1 cellular context compared by ENCODE assay signal in the genomic region with DNA sequence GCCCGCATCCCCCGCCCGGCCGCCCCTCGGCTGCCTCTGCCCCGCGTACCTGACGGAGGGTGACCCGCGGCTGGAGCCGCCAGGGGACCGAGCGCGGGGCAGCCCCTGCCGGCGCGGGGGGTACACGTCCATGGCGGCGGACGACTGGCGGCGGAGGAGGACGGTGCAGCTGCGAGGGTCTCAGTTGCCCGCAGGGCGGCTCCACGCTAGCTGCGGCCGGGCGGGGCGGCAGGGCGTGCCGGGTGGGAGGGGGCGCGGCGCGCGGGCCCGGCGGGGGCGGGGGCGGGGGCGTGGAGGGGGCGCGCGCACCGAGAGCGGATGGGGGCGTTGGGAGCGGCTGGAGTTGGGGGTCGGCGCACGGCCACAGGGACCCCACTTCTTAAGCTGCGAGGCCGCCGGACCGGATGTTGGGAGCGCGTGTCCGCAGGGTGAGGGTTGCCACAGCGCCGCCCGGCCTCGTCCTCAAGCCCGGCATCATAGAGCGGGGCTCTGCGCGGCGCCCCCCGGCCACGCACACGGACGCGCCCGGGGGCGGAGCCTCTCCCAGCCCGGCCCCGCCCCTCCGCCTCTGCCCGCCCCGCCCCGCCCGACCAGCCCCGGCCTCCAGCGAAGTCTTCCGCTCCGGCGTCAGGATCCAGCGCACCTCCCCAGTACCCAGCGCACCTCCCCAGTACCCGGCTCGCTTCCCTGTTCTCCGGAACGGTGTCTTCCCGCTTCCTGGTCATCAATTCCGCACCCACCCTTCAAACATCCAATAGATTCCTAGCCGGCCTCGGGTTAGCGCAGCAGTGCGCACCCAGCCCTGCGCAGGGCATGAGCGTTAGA.
A peak's percentile ranks its signal among the peaks of the same experiment; 100 is the strongest.
TF ChIP-seq lines count a peak whose summit lies in the region.

A gene (minus strand): TSS at position 244 of the 825 bp plus-strand sequence. CDS start 112 bp downstream, at position 132.

TF ChIP-seq in HEK293, 187 proteins besides CTCF, POLR2A, EP300 and RAD21 (continued from another document and continues in another):
- TF ChIP-seq, protein P1, sequence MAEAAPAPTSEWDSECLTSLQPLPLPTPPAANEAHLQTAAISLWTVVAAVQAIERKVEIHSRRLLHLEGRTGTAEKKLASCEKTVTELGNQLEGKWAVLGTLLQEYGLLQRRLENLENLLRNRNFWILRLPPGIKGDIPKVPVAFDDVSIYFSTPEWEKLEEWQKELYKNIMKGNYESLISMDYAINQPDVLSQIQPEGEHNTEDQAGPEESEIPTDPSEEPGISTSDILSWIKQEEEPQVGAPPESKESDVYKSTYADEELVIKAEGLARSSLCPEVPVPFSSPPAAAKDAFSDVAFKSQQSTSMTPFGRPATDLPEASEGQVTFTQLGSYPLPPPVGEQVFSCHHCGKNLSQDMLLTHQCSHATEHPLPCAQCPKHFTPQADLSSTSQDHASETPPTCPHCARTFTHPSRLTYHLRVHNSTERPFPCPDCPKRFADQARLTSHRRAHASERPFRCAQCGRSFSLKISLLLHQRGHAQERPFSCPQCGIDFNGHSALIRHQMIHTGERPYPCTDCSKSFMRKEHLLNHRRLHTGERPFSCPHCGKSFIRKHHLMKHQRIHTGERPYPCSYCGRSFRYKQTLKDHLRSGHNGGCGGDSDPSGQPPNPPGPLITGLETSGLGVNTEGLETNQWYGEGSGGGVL (tag by site-specific recombination; IDR thresholded peaks at IDR 0.05): peak; percentile 57
- TF ChIP-seq ZNF585B (tag by site-specific recombination; IDR thresholded peaks at IDR 0.05) (no peak), IKZF3 (tag by site-specific recombination; IDR thresholded peaks at IDR 0.05) (no peak; the same call in 1 of the 2 replicates), ZNF169 (tag by site-specific recombination; IDR thresholded peaks at IDR 0.05) (no peak), ZBTB7A (tag by site-specific recombination; IDR thresholded peaks at IDR 0.05; ENCODE audit: low read depth) (peak; percentile 74; the same call in 1 of the 2 replicates), ZNF10 (tag by site-specific recombination; IDR thresholded peaks at IDR 0.05) (no peak), GLI4 (tag by site-specific recombination; IDR thresholded peaks at IDR 0.05) (no peak), ZFP3 (tag by site-specific recombination; IDR thresholded peaks at IDR 0.05; ENCODE audit: low read depth) (no peak), ZNF248 (tag by site-specific recombination; IDR thresholded peaks at IDR 0.05) (no peak), ZNF274 (IDR thresholded peaks at IDR 0.05; ENCODE audit: low read length) (no peak), ZNF274 (tag by site-specific recombination; IDR thresholded peaks at IDR 0.05; ENCODE audit: borderline replicate concordance) (no peak), ZSCAN23 (tag by site-specific recombination; IDR thresholded peaks at IDR 0.05) (no peak), ZNF555 (tag by site-specific recombination; conservative IDR thresholded peaks at IDR 0.05) (no peak), ZNF558 (tag by site-specific recombination; IDR thresholded peaks at IDR 0.05) (no peak), FEZF1 (tag by site-specific recombination; IDR thresholded peaks at IDR 0.05) (no peak), ZSCAN16 (tag by site-specific recombination; IDR thresholded peaks at IDR 0.05) (no peak), ZNF521 (tag by site-specific recombination; IDR thresholded peaks at IDR 0.05) (no peak), ZNF157 (tag by site-specific recombination; IDR thresholded peaks at IDR 0.05) (no peak), ZNF138 (tag by site-specific recombination; IDR thresholded peaks at IDR 0.05; ENCODE audit: borderline replicate concordance) (no peak), ZNF623 (tag by site-specific recombination; IDR thresholded peaks at IDR 0.05) (no peak), OSR2 (tag by site-specific recombination; IDR thresholded peaks at IDR 0.05) (no peak), ZBTB17 (tag by site-specific recombination; IDR thresholded peaks at IDR 0.05) (peak; percentile 68), MEIS1 (CRISPR knock-in tag; IDR thresholded peaks at IDR 0.05; ENCODE audit: borderline replicate concordance) (no peak), ZNF114 (tag by site-specific recombination; IDR thresholded peaks at IDR 0.05) (no peak), ZNF514 (tag by site-specific recombination; IDR thresholded peaks at IDR 0.05) (no peak), ZNF549 (tag by site-specific recombination; IDR thresholded peaks at IDR 0.05) (no peak), ZNF792 (tag by site-specific recombination; IDR thresholded peaks at IDR 0.05) (no peak), ZNF223 (tag by site-specific recombination; IDR thresholded peaks at IDR 0.05) (no peak), GLIS2 (tag by site-specific recombination; IDR thresholded peaks at IDR 0.05) (no peak; the same call in 1 of the 2 replicates)
- TF ChIP-seq, protein P2, sequence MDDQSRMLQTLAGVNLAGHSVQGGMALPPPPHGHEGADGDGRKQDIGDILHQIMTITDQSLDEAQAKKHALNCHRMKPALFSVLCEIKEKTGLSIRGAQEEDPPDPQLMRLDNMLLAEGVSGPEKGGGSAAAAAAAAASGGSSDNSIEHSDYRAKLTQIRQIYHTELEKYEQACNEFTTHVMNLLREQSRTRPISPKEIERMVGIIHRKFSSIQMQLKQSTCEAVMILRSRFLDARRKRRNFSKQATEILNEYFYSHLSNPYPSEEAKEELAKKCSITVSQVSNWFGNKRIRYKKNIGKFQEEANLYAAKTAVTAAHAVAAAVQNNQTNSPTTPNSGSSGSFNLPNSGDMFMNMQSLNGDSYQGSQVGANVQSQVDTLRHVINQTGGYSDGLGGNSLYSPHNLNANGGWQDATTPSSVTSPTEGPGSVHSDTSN (CRISPR knock-in tag; IDR thresholded peaks at IDR 0.05): no peak
- TF ChIP-seq, protein P3, sequence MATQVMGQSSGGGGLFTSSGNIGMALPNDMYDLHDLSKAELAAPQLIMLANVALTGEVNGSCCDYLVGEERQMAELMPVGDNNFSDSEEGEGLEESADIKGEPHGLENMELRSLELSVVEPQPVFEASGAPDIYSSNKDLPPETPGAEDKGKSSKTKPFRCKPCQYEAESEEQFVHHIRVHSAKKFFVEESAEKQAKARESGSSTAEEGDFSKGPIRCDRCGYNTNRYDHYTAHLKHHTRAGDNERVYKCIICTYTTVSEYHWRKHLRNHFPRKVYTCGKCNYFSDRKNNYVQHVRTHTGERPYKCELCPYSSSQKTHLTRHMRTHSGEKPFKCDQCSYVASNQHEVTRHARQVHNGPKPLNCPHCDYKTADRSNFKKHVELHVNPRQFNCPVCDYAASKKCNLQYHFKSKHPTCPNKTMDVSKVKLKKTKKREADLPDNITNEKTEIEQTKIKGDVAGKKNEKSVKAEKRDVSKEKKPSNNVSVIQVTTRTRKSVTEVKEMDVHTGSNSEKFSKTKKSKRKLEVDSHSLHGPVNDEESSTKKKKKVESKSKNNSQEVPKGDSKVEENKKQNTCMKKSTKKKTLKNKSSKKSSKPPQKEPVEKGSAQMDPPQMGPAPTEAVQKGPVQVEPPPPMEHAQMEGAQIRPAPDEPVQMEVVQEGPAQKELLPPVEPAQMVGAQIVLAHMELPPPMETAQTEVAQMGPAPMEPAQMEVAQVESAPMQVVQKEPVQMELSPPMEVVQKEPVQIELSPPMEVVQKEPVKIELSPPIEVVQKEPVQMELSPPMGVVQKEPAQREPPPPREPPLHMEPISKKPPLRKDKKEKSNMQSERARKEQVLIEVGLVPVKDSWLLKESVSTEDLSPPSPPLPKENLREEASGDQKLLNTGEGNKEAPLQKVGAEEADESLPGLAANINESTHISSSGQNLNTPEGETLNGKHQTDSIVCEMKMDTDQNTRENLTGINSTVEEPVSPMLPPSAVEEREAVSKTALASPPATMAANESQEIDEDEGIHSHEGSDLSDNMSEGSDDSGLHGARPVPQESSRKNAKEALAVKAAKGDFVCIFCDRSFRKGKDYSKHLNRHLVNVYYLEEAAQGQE (tag by site-specific recombination; IDR thresholded peaks at IDR 0.05): no peak
- TF ChIP-seq, protein P4, sequence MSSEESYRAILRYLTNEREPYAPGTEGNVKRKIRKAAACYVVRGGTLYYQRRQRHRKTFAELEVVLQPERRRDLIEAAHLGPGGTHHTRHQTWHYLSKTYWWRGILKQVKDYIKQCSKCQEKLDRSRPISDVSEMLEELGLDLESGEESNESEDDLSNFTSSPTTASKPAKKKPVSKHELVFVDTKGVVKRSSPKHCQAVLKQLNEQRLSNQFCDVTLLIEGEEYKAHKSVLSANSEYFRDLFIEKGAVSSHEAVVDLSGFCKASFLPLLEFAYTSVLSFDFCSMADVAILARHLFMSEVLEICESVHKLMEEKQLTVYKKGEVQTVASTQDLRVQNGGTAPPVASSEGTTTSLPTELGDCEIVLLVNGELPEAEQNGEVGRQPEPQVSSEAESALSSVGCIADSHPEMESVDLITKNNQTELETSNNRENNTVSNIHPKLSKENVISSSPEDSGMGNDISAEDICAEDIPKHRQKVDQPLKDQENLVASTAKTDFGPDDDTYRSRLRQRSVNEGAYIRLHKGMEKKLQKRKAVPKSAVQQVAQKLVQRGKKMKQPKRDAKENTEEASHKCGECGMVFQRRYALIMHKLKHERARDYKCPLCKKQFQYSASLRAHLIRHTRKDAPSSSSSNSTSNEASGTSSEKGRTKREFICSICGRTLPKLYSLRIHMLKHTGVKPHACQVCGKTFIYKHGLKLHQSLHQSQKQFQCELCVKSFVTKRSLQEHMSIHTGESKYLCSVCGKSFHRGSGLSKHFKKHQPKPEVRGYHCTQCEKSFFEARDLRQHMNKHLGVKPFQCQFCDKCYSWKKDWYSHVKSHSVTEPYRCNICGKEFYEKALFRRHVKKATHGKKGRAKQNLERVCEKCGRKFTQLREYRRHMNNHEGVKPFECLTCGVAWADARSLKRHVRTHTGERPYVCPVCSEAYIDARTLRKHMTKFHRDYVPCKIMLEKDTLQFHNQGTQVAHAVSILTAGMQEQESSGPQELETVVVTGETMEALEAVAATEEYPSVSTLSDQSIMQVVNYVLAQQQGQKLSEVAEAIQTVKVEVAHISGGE (tag by site-specific recombination; conservative IDR thresholded peaks at IDR 0.05; ENCODE audit: low read depth): peak; percentile 49
- TF ChIP-seq, protein P5, sequence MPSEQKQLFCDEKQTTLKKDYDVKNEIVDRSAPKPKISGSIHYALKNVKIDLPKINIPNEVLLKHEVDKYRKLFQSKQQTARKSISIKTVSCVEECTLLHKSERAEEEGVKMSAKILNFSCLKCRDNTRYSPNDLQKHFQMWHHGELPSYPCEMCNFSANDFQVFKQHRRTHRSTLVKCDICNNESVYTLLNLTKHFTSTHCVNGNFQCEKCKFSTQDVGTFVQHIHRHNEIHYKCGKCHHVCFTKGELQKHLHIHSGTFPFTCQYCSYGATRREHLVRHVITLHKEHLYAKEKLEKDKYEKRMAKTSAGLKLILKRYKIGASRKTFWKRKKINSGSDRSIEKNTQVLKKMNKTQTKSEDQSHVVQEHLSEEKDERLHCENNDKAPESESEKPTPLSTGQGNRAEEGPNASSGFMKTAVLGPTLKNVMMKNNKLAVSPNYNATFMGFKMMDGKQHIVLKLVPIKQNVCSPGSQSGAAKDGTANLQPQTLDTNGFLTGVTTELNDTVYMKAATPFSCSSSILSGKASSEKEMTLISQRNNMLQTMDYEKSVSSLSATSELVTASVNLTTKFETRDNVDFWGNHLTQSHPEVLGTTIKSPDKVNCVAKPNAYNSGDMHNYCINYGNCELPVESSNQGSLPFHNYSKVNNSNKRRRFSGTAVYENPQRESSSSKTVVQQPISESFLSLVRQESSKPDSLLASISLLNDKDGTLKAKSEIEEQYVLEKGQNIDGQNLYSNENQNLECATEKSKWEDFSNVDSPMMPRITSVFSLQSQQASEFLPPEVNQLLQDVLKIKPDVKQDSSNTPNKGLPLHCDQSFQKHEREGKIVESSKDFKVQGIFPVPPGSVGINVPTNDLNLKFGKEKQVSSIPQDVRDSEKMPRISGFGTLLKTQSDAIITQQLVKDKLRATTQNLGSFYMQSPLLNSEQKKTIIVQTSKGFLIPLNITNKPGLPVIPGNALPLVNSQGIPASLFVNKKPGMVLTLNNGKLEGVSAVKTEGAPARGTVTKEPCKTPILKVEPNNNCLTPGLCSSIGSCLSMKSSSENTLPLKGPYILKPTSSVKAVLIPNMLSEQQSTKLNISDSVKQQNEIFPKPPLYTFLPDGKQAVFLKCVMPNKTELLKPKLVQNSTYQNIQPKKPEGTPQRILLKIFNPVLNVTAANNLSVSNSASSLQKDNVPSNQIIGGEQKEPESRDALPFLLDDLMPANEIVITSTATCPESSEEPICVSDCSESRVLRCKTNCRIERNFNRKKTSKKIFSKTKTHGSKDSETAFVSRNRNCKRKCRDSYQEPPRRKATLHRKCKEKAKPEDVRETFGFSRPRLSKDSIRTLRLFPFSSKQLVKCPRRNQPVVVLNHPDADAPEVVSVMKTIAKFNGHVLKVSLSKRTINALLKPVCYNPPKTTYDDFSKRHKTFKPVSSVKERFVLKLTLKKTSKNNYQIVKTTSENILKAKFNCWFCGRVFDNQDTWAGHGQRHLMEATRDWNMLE (tag by site-specific recombination; conservative IDR thresholded peaks at IDR 0.05; ENCODE audit: low read depth): no peak
- TF ChIP-seq, protein P6, sequence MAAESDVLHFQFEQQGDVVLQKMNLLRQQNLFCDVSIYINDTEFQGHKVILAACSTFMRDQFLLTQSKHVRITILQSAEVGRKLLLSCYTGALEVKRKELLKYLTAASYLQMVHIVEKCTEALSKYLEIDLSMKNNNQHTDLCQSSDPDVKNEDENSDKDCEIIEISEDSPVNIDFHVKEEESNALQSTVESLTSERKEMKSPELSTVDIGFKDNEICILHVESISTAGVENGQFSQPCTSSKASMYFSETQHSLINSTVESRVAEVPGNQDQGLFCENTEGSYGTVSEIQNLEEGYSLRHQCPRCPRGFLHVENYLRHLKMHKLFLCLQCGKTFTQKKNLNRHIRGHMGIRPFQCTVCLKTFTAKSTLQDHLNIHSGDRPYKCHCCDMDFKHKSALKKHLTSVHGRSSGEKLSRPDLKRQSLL (tag by site-specific recombination; IDR thresholded peaks at IDR 0.05): no peak; the same call in 1 of the 2 replicates
- TF ChIP-seq, protein P7, sequence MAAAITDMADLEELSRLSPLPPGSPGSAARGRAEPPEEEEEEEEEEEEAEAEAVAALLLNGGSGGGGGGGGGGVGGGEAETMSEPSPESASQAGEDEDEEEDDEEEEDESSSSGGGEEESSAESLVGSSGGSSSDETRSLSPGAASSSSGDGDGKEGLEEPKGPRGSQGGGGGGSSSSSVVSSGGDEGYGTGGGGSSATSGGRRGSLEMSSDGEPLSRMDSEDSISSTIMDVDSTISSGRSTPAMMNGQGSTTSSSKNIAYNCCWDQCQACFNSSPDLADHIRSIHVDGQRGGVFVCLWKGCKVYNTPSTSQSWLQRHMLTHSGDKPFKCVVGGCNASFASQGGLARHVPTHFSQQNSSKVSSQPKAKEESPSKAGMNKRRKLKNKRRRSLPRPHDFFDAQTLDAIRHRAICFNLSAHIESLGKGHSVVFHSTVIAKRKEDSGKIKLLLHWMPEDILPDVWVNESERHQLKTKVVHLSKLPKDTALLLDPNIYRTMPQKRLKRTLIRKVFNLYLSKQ (tag by site-specific recombination; IDR thresholded peaks at IDR 0.05; ENCODE audit: borderline replicate concordance): no peak
